In genomic region chr6:161354956-161355355, GRCh38 we compare ENCODE assay signal across 34 cellular contexts.
"Had no signal": no experiment of that assay in that cellular context is flagged by ENCODE, and none has a peak within 500 bp of the region (broad histone marks: within the 10 kb centered on the region; RNA-seq: fewer than 3 reads in every experiment).

No MANE protein-coding gene starts in this region.

- H3K36me3 Mint-ChIP-seq: activated CD4-positive, alpha-beta memory T cell treated with anti-CD3 and anti-CD28 coated beads for 36 hours; activated CD8-positive, alpha-beta memory T cell treated with anti-CD3 and anti-CD28 coated beads, Interleukin-2, amount 10 ng/mL, durations not matched to agents 7 days and 5 days; activated naive CD8-positive, alpha-beta T cell treated with anti-CD3 and anti-CD28 coated beads for 36 hours had no signal

- H3K27ac ChIP-seq: adrenal gland, body of pancreas, esophagus muscularis mucosa, foreskin keratinocyte, gastrocnemius medialis, heart left ventricle had no signal

- H3K4me1 Mint-ChIP-seq: activated CD4-positive, alpha-beta T cell treated with anti-CD3 and anti-CD28 coated beads for 36 hours; activated naive CD4-positive, alpha-beta T cell treated with anti-CD3 and anti-CD28 coated beads, Interleukin-2, amount 50 U/mL, for 24 hours; activated naive CD8-positive, alpha-beta T cell treated with anti-CD3 and anti-CD28 coated beads for 36 hours had no signal

- H3K9me3 Mint-ChIP-seq: activated CD4-positive, alpha-beta memory T cell treated with anti-CD3 and anti-CD28 coated beads for 36 hours; activated CD4-positive, alpha-beta T cell treated with anti-CD3 and anti-CD28 coated beads, Interleukin-2, amount 10 ng/mL, durations not matched to agents 24 days and 14 days; activated naive CD4-positive, alpha-beta T cell treated with anti-CD3 and anti-CD28 coated beads, Interleukin-2, amount 50 U/mL, for 24 hours; activated naive CD8-positive, alpha-beta T cell treated with anti-CD3 and anti-CD28 coated beads for 36 hours; activated naive CD8-positive, alpha-beta T cell treated with anti-CD3 and anti-CD28 coated beads, Interleukin-2, amount 50 U/mL, for 24 hours; activated T-helper 1 cell treated with anti-CD3 and anti-CD28 coated beads, Interleukin-12 subunit alpha, Interleukin-12 subunit beta, Interleukin-2, Interleukin-4 antibody, amounts not matched to agents 30 ng/mL and 10 ng/mL and 1 ng/mL, durations not matched to agents 14 hours and 24 hours and 36 hours; activated T-helper 2 cell treated with anti-CD3 and anti-CD28 coated beads, Interferon-gamma antibody, Interleukin-2, Interleukin-4, amounts not matched to agents 10 μg/mL and 5 μg/mL and 100 μg/mL, durations not matched to agents 14 hours and 24 hours and 36 hours; effector memory CD8-positive, alpha-beta T cell; T-helper 2 cell treated with Interferon-gamma antibody and Interleukin-4, amounts not matched to agents 5 μg/mL and 100 μg/mL, for 36 hours had no signal

- H3K36me3 ChIP-seq: adrenal gland, gastrocnemius medialis, heart left ventricle had no signal

- H3K4me3 ChIP-seq: adrenal gland, body of pancreas, dorsolateral prefrontal cortex, esophagus muscularis mucosa, gastrocnemius medialis, heart left ventricle had no signal

- FAIRE-seq: colon had no signal

- H3K4me1 ChIP-seq: adrenal gland, body of pancreas, foreskin keratinocyte, gastrocnemius medialis had no signal

- H3K27me3 ChIP-seq: adrenal gland, body of pancreas, dorsolateral prefrontal cortex, esophagus muscularis mucosa, foreskin keratinocyte, gastrocnemius medialis, heart left ventricle had no signal

- H3K27me3 Mint-ChIP-seq: activated CD4-positive, alpha-beta memory T cell treated with anti-CD3 and anti-CD28 coated beads for 36 hours; activated CD4-positive, alpha-beta T cell treated with anti-CD3 and anti-CD28 coated beads for 36 hours; activated CD4-positive, alpha-beta T cell treated with anti-CD3 and anti-CD28 coated beads, Interleukin-2, amount 10 ng/mL, durations not matched to agents 24 days and 14 days; activated CD8-positive, alpha-beta memory T cell treated with anti-CD3 and anti-CD28 coated beads, Interleukin-2, amount 10 ng/mL, durations not matched to agents 7 days and 5 days; activated naive CD4-positive, alpha-beta T cell treated with anti-CD3 and anti-CD28 coated beads, Interleukin-2, amount 50 U/mL, for 24 hours; activated naive CD8-positive, alpha-beta T cell treated with anti-CD3 and anti-CD28 coated beads for 36 hours; activated naive CD8-positive, alpha-beta T cell treated with anti-CD3 and anti-CD28 coated beads, Interleukin-2, amount 50 U/mL, for 24 hours had no signal

- DNase-seq: activated CD4-positive, alpha-beta memory T cell treated with anti-CD3 and anti-CD28 coated beads for 36 hours; activated CD4-positive, alpha-beta T cell treated with anti-CD3 and anti-CD28 coated beads for 36 hours; activated CD4-positive, alpha-beta T cell treated with anti-CD3 and anti-CD28 coated beads, Interleukin-2, amount 10 ng/mL, durations not matched to agents 24 days and 14 days; activated CD4-positive, CD25-positive, alpha-beta regulatory T cell; activated CD4-positive, CD25-positive, alpha-beta regulatory T cell treated with anti-CD3 and anti-CD28 coated beads, Interleukin-2, amount 50 U/mL, for 72 hours; activated CD8-positive, alpha-beta memory T cell treated with anti-CD3 and anti-CD28 coated beads, Interleukin-2, amount 10 ng/mL, durations not matched to agents 7 days and 5 days; activated CD8-positive, alpha-beta memory T cell treated with anti-CD3 and anti-CD28 coated beads, Interleukin-2, amount 50 U/mL, for 4 hours; activated CD8-positive, alpha-beta T cell treated with anti-CD3 and anti-CD28 coated beads, Interleukin-2, amount 10 ng/mL, durations not matched to agents 7 days and 5 days; activated effector memory CD4-positive, alpha-beta T cell treated with anti-CD3 and anti-CD28 coated beads, Interleukin-2, amount 50 U/mL, for 16 hours; activated naive CD8-positive, alpha-beta T cell treated with anti-CD3 and anti-CD28 coated beads for 36 hours; activated naive CD8-positive, alpha-beta T cell treated with anti-CD3 and anti-CD28 coated beads, Interleukin-2, amount 50 U/mL, for 24 hours; activated T-cell treated with anti-CD3 and anti-CD28 coated beads, Interleukin-2, amount 50 U/mL, for 1 hour; activated T-cell treated with anti-CD3 and anti-CD28 coated beads, Interleukin-2, amount 50 U/mL, for 48 hours; adrenal gland; aorta; body of pancreas; effector CD4-positive, alpha-beta T cell; effector memory CD8-positive, alpha-beta T cell; erythroblast; foreskin keratinocyte; gastrocnemius medialis; glutamatergic neuron; heart left ventricle; hypothalamus; T-helper 1 cell; T-helper 17 cell; T1000 had no signal

- ATAC-seq: activated CD4-positive, alpha-beta T cell treated with anti-CD3 and anti-CD28 coated beads for 36 hours; activated CD8-positive, alpha-beta memory T cell treated with anti-CD3 and anti-CD28 coated beads, Interleukin-2, amount 10 ng/mL, durations not matched to agents 7 days and 5 days; activated CD8-positive, alpha-beta T cell treated with anti-CD3 and anti-CD28 coated beads, Interleukin-2, amount 10 ng/mL, durations not matched to agents 7 days and 5 days; activated naive CD8-positive, alpha-beta T cell treated with anti-CD3 and anti-CD28 coated beads, Interleukin-2, amount 50 U/mL, for 24 hours; body of pancreas; effector memory CD8-positive, alpha-beta T cell; foreskin keratinocyte; gastrocnemius medialis; heart left ventricle; T-helper 17 cell had no signal

- H3K9me3 ChIP-seq: adrenal gland, body of pancreas, esophagus muscularis mucosa, gastrocnemius medialis, heart left ventricle had no signal

- H3K4me3 Mint-ChIP-seq: activated CD4-positive, alpha-beta memory T cell treated with anti-CD3 and anti-CD28 coated beads for 36 hours; activated CD4-positive, alpha-beta T cell treated with anti-CD3 and anti-CD28 coated beads for 36 hours; activated CD4-positive, alpha-beta T cell treated with anti-CD3 and anti-CD28 coated beads, Interleukin-2, amount 10 ng/mL, durations not matched to agents 24 days and 14 days; activated CD8-positive, alpha-beta memory T cell treated with anti-CD3 and anti-CD28 coated beads, Interleukin-2, amount 10 ng/mL, durations not matched to agents 7 days and 5 days; activated CD8-positive, alpha-beta T cell treated with anti-CD3 and anti-CD28 coated beads, Interleukin-2, amount 10 ng/mL, durations not matched to agents 7 days and 5 days; activated naive CD4-positive, alpha-beta T cell treated with anti-CD3 and anti-CD28 coated beads, Interleukin-2, amount 50 U/mL, for 24 hours; activated naive CD8-positive, alpha-beta T cell treated with anti-CD3 and anti-CD28 coated beads for 36 hours; activated naive CD8-positive, alpha-beta T cell treated with anti-CD3 and anti-CD28 coated beads, Interleukin-2, amount 50 U/mL, for 24 hours; activated T-helper 1 cell treated with anti-CD3 and anti-CD28 coated beads, Interleukin-12 subunit alpha, Interleukin-12 subunit beta, Interleukin-2, Interleukin-4 antibody, amounts not matched to agents 30 ng/mL and 10 ng/mL and 1 ng/mL, durations not matched to agents 14 hours and 24 hours and 36 hours; effector memory CD8-positive, alpha-beta T cell; T-helper 17 cell; T-helper 2 cell treated with Interferon-gamma antibody and Interleukin-4, amounts not matched to agents 5 μg/mL and 100 μg/mL, for 36 hours had no signal

- H3K27ac Mint-ChIP-seq: activated CD4-positive, alpha-beta memory T cell treated with anti-CD3 and anti-CD28 coated beads for 36 hours; activated CD4-positive, alpha-beta T cell treated with anti-CD3 and anti-CD28 coated beads for 36 hours; activated CD4-positive, alpha-beta T cell treated with anti-CD3 and anti-CD28 coated beads, Interleukin-2, amount 10 ng/mL, durations not matched to agents 24 days and 14 days; activated CD8-positive, alpha-beta memory T cell treated with anti-CD3 and anti-CD28 coated beads, Interleukin-2, amount 10 ng/mL, durations not matched to agents 7 days and 5 days; activated CD8-positive, alpha-beta T cell treated with anti-CD3 and anti-CD28 coated beads, Interleukin-2, amount 10 ng/mL, durations not matched to agents 7 days and 5 days; activated naive CD4-positive, alpha-beta T cell treated with anti-CD3 and anti-CD28 coated beads, Interleukin-2, amount 50 U/mL, for 24 hours; activated naive CD8-positive, alpha-beta T cell treated with anti-CD3 and anti-CD28 coated beads for 36 hours; activated naive CD8-positive, alpha-beta T cell treated with anti-CD3 and anti-CD28 coated beads, Interleukin-2, amount 50 U/mL, for 24 hours; activated T-helper 1 cell treated with anti-CD3 and anti-CD28 coated beads, Interleukin-12 subunit alpha, Interleukin-12 subunit beta, Interleukin-2, Interleukin-4 antibody, amounts not matched to agents 30 ng/mL and 10 ng/mL and 1 ng/mL, durations not matched to agents 14 hours and 24 hours and 36 hours; activated T-helper 2 cell treated with anti-CD3 and anti-CD28 coated beads, Interferon-gamma antibody, Interleukin-2, Interleukin-4, amounts not matched to agents 10 μg/mL and 5 μg/mL and 100 μg/mL, durations not matched to agents 14 hours and 24 hours and 36 hours; effector memory CD8-positive, alpha-beta T cell; T-helper 17 cell; T-helper 2 cell treated with Interferon-gamma antibody and Interleukin-4, amounts not matched to agents 5 μg/mL and 100 μg/mL, for 36 hours had no signal
